Comparison of ENCODE assay signal across 8 cellular contexts in genomic region chr4:77852892-77853495, GRCh38. TPM values are rescaled to one million over a fixed set of nuclear protein-coding genes. Genes with fewer than 3 reads are reported as not detected.
DNase-seq lines count a peak whose midpoint lies in the region; ATAC-seq and TF ChIP-seq lines count a peak whose summit lies in the region.

No MANE protein-coding gene starts in this region.

- H3K27me3 ChIP-seq in dorsolateral prefrontal cortex: no peaks in the 10 kb centered on the region

- H3K27ac Mint-ChIP-seq in T-helper 2 cell treated with Interferon-gamma antibody and Interleukin-4, amounts not matched to agents 5 μg/mL and 100 μg/mL, for 36 hours: peak overlapping the region; percentile 98
- H3K27ac Mint-ChIP-seq in dendritic cell treated with granulocyte-macrophage colony-stimulating factor and Interleukin-4, amounts not matched to agents 40 ng/mL and 50 ng/mL, for 4 days: peak overlapping the region; percentile 66
- peak overlapping the region; percentile 97 for H3K27ac Mint-ChIP-seq in stimulated activated effector memory CD8-positive, alpha-beta T cell treated with anti-CD3 and anti-CD28 coated beads, Interleukin-12 subunit alpha, Interleukin-12 subunit beta, amount 100 ng/mL, for 72 hours

- no peaks in the 10 kb centered on the region for H3K9me3 Mint-ChIP-seq in T-helper 2 cell treated with Interferon-gamma antibody and Interleukin-4, amounts not matched to agents 5 μg/mL and 100 μg/mL, for 36 hours
- no peaks in the 10 kb centered on the region for H3K9me3 Mint-ChIP-seq in dendritic cell treated with granulocyte-macrophage colony-stimulating factor and Interleukin-4, amounts not matched to agents 40 ng/mL and 50 ng/mL, for 4 days
- H3K9me3 Mint-ChIP-seq in stimulated activated effector memory CD8-positive, alpha-beta T cell treated with anti-CD3 and anti-CD28 coated beads, Interleukin-12 subunit alpha, Interleukin-12 subunit beta, amount 100 ng/mL, for 72 hours: no peaks in the 10 kb centered on the region

- H3K4me3 Mint-ChIP-seq in T-helper 2 cell treated with Interferon-gamma antibody and Interleukin-4, amounts not matched to agents 5 μg/mL and 100 μg/mL, for 36 hours: peak overlapping the region; percentile 80
- H3K4me3 Mint-ChIP-seq in dendritic cell treated with granulocyte-macrophage colony-stimulating factor and Interleukin-4, amounts not matched to agents 40 ng/mL and 50 ng/mL, for 4 days: no peak overlapping the region
- H3K4me3 Mint-ChIP-seq in stimulated activated effector memory CD8-positive, alpha-beta T cell treated with anti-CD3 and anti-CD28 coated beads, Interleukin-12 subunit alpha, Interleukin-12 subunit beta, amount 100 ng/mL, for 72 hours: peak overlapping the region; percentile 75

- H3K27ac ChIP-seq in dorsolateral prefrontal cortex: no peak overlapping the region

- peak; percentile 78 for DNase-seq in T-helper 2 cell treated with Interferon-gamma antibody and Interleukin-4, amounts not matched to agents 5 μg/mL and 100 μg/mL, for 36 hours (ENCODE audit: low spot score)
- DNase-seq in stimulated activated effector memory CD8-positive, alpha-beta T cell treated with anti-CD3 and anti-CD28 coated beads, Interleukin-12 subunit alpha, Interleukin-12 subunit beta, amount 100 ng/mL, for 72 hours (ENCODE audit: low spot score in 2 of 2): peak; percentile 33 to 78
- no peak for DNase-seq in NCI-H2029 (lab: John Stamatoyannopoulos, UW)
- no peak for DNase-seq in dedifferentiated amniotic fluid mesenchymal stem cell (ENCODE audit: extremely low spot score)
- no peak for DNase-seq in dorsolateral prefrontal cortex

- no peak for TF ChIP-seq CTCF in dorsolateral prefrontal cortex (IDR thresholded peaks at IDR 0.05 in 54 of 56, conservative IDR thresholded peaks at IDR 0.05 in 2 of 56; ENCODE audit: low read depth in 1 of 56, partially characterized antibody in 56 of 56)

- H3K36me3 Mint-ChIP-seq in T-helper 2 cell treated with Interferon-gamma antibody and Interleukin-4, amounts not matched to agents 5 μg/mL and 100 μg/mL, for 36 hours (ENCODE audit: low read depth): no peaks in the 10 kb centered on the region
- no peaks in the 10 kb centered on the region for H3K36me3 Mint-ChIP-seq in dendritic cell treated with granulocyte-macrophage colony-stimulating factor and Interleukin-4, amounts not matched to agents 40 ng/mL and 50 ng/mL, for 4 days (ENCODE audit: low read depth)
- no peaks in the 10 kb centered on the region for H3K36me3 Mint-ChIP-seq in stimulated activated effector memory CD8-positive, alpha-beta T cell treated with anti-CD3 and anti-CD28 coated beads, Interleukin-12 subunit alpha, Interleukin-12 subunit beta, amount 100 ng/mL, for 72 hours

- no peaks in the 10 kb centered on the region for H3K27me3 Mint-ChIP-seq in T-helper 2 cell treated with Interferon-gamma antibody and Interleukin-4, amounts not matched to agents 5 μg/mL and 100 μg/mL, for 36 hours (ENCODE audit: low read depth)
- no peaks in the 10 kb centered on the region for H3K27me3 Mint-ChIP-seq in dendritic cell treated with granulocyte-macrophage colony-stimulating factor and Interleukin-4, amounts not matched to agents 40 ng/mL and 50 ng/mL, for 4 days

- peaks cover 49% of the 10 kb centered on the region for H3K4me1 Mint-ChIP-seq in T-helper 2 cell treated with Interferon-gamma antibody and Interleukin-4, amounts not matched to agents 5 μg/mL and 100 μg/mL, for 36 hours (ENCODE audit: low read depth)
- peaks cover 31% of the 10 kb centered on the region for H3K4me1 Mint-ChIP-seq in dendritic cell treated with granulocyte-macrophage colony-stimulating factor and Interleukin-4, amounts not matched to agents 40 ng/mL and 50 ng/mL, for 4 days (ENCODE audit: low read depth)
- peaks cover 52% of the 10 kb centered on the region for H3K4me1 Mint-ChIP-seq in stimulated activated effector memory CD8-positive, alpha-beta T cell treated with anti-CD3 and anti-CD28 coated beads, Interleukin-12 subunit alpha, Interleukin-12 subunit beta, amount 100 ng/mL, for 72 hours

- intact Hi-C loops in dendritic cell treated with granulocyte-macrophage colony-stimulating factor and Interleukin-4, amounts not matched to agents 40 ng/mL and 50 ng/mL, for 4 days (cut with micrococcal nuclease): no loop called here
- intact Hi-C loops in dorsolateral prefrontal cortex (cut with DNase I): no loop called here

- ATAC-seq in GM18519 (IDR thresholded peaks at IDR 0.05; ENCODE audit: low FRiP score, unreplicated experiment) (peak; percentile 91), HG02885 (IDR thresholded peaks at IDR 0.05; ENCODE audit: poor library complexity, unreplicated experiment) (peak; percentile 98)
- peak; percentile 96 for ATAC-seq in stimulated activated effector memory CD8-positive, alpha-beta T cell treated with anti-CD3 and anti-CD28 coated beads, Interleukin-12 subunit alpha, Interleukin-12 subunit beta, amount 100 ng/mL, for 72 hours

- H3K4me3 ChIP-seq in dorsolateral prefrontal cortex: no peak overlapping the region

RNA-seq across cellular contexts. Expression of gene MRPL1, which starts 9.6 kb away (rescaled TPM):
- total RNA-seq in dorsolateral prefrontal cortex: 10 to 100 TPM; 11.6 to 51.3 (median 28.4) TPM

RNA-seq across cellular contexts. Expression of gene CNOT6L, which starts 33.8 kb away (rescaled TPM):
- total RNA-seq in dorsolateral prefrontal cortex: 10 to 100 TPM; 35.2 to 61.6 (median 47.7) TPM

Comparison
In these comparisons a context has a peak if more than half of its experiments do, and no peak if none do; other contexts are left out.
1. DNase-seq: peak in T-helper 2 cell treated with Interferon-gamma antibody and Interleukin-4, amounts not matched to agents 5 μg/mL and 100 μg/mL, for 36 hours (single experiment) and stimulated activated effector memory CD8-positive, alpha-beta T cell treated with anti-CD3 and anti-CD28 coated beads, Interleukin-12 subunit alpha, Interleukin-12 subunit beta, amount 100 ng/mL, for 72 hours (2 of 2); none in NCI-H2029 (single experiment), dedifferentiated amniotic fluid mesenchymal stem cell (single experiment) and dorsolateral prefrontal cortex (0 of 10).
2. Peak in every context shown above with its lines, with median percentiles within 50 percentile points of each other: ATAC-seq and H3K27ac Mint-ChIP-seq.